ENCODE assay signal across 8 cellular contexts in genomic region chr16:14284930-14285541, GRCh38.
DNase-seq lines count a peak whose midpoint lies in the region; ATAC-seq and TF ChIP-seq lines count a peak whose summit lies in the region.

No MANE protein-coding gene starts in this region.

- ATAC-seq in GM21786 (IDR thresholded peaks at IDR 0.05; ENCODE audit: unreplicated experiment) (peak; percentile 46), SK-N-SH treated with all-trans-retinoic acid at 6 μM for 48 hours (peak; percentile 80)
- ATAC-seq in naive thymus-derived CD8-positive, alpha-beta T cell = peak; percentile 52 to 57

- H3K4me1 Mint-ChIP-seq in IgD-negative memory B cell = peaks cover 13 to 27% (median 16%) of the 10 kb centered on the region in 3 donors
- peaks cover 10 to 24% (median 22%) of the 10 kb centered on the region in 4 donors for H3K4me1 Mint-ChIP-seq in naive thymus-derived CD8-positive, alpha-beta T cell

- POLR2A ChIA-PET in naive thymus-derived CD8-positive, alpha-beta T cell (lab: Charles Lee) = interaction anchor here (0.6 to 3.0 kb wide), 13 partner anchors 10 to 365 kb away, joined by 3 to 24 read pairs (median 5); partner anchors contain the start of genes BFAR, ERCC4 and PARN

- peak; percentile 49 for TF ChIP-seq CTCF in epithelial cell of proximal tubule (conservative IDR thresholded peaks at IDR 0.05; ENCODE audit: low read depth, low read length)

- peak overlapping the region; percentile 67 for H3K4me3 ChIP-seq in epithelial cell of proximal tubule (ENCODE audit: low read depth, low read length)

- peak overlapping the region; percentile 98 to 100 (median 98) for H3K27ac Mint-ChIP-seq in IgD-negative memory B cell
- H3K27ac Mint-ChIP-seq in naive thymus-derived CD8-positive, alpha-beta T cell = peak overlapping the region; percentile 83 to 98 (median 92)

- peaks cover 2% of the 10 kb centered on the region for H3K36me3 Mint-ChIP-seq in IgD-negative memory B cell
- peaks cover 0 to 11% (median 2%) of the 10 kb centered on the region in 3 donors for H3K36me3 Mint-ChIP-seq in naive thymus-derived CD8-positive, alpha-beta T cell

- DNase-seq in SIG-M5 treated with dmso at 0.1 percent for 504 hours (lab: John Stamatoyannopoulos, UW; ENCODE audit: unreplicated experiment) (peak; percentile 60), SIG-M5 (lab: John Stamatoyannopoulos, UW) (no peak), epithelial cell of proximal tubule (ENCODE audit: low read depth) (no peak), NCI-H128 (lab: John Stamatoyannopoulos, UW; ENCODE audit: unreplicated experiment) (no peak)
- peak in 1 of 10 donors; percentile 27 for DNase-seq in naive thymus-derived CD8-positive, alpha-beta T cell

- peaks cover 5 to 11% (median 10%) of the 10 kb centered on the region in 3 donors for H3K9me3 Mint-ChIP-seq in IgD-negative memory B cell
- H3K9me3 Mint-ChIP-seq in naive thymus-derived CD8-positive, alpha-beta T cell = peaks cover 5 to 15% (median 12%) of the 10 kb centered on the region in 9 donors

- no peaks in the 10 kb centered on the region for H3K27me3 Mint-ChIP-seq in IgD-negative memory B cell
- H3K27me3 Mint-ChIP-seq in naive thymus-derived CD8-positive, alpha-beta T cell = peaks cover 0 to 3% (median 0%) of the 10 kb centered on the region in 5 donors

- H3K4me3 Mint-ChIP-seq in IgD-negative memory B cell = peak overlapping the region; percentile 90 to 97 (median 95)
- H3K4me3 Mint-ChIP-seq in naive thymus-derived CD8-positive, alpha-beta T cell = peak overlapping the region; percentile 85 to 97 (median 94)

TF ChIP-seq in SK-N-SH treated with all-trans-retinoic acid at 6 μM for 48 hours, 23 proteins besides CTCF, POLR2A, EP300 and RAD21:
- TF ChIP-seq TSHZ2 (CRISPR knock-in tag; IDR thresholded peaks at IDR 0.05) (0 out of 2 replicates have a peak, but pooled peaks have one; percentile 8), CSDC2 (CRISPR knock-in tag; IDR thresholded peaks at IDR 0.05) (no peak)
TF ChIP-seq in SK-N-SH treated with all-trans-retinoic acid at 6 μM for 48 hours: peak in this region for 1.
